In the genomic region with DNA sequence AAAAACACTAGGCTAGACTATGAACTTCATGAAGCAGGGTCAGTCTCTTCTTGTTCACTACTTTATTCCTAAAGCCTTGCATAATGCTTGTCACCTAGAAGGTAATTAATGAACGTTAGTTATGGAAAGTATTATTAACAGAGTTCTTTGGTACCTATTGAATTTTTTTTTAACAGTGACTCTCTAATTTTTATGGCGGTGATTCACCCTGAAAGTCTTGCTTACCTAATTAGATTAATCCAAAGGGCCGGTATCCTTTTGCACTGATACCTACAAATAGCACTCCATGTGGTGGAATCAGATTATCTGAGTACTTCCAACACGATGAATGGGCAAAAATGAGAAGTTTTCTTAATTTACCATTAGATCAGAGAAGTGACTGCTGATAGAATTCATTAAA, we compare ENCODE assay signal across 1 cellular context.
TF ChIP-seq lines count a peak whose summit lies in the region.

No MANE protein-coding gene starts in this region.

TF ChIP-seq in HEK293, 187 proteins besides CTCF, POLR2A, EP300 and RAD21 (continued from another document):
- TF ChIP-seq, protein P1, sequence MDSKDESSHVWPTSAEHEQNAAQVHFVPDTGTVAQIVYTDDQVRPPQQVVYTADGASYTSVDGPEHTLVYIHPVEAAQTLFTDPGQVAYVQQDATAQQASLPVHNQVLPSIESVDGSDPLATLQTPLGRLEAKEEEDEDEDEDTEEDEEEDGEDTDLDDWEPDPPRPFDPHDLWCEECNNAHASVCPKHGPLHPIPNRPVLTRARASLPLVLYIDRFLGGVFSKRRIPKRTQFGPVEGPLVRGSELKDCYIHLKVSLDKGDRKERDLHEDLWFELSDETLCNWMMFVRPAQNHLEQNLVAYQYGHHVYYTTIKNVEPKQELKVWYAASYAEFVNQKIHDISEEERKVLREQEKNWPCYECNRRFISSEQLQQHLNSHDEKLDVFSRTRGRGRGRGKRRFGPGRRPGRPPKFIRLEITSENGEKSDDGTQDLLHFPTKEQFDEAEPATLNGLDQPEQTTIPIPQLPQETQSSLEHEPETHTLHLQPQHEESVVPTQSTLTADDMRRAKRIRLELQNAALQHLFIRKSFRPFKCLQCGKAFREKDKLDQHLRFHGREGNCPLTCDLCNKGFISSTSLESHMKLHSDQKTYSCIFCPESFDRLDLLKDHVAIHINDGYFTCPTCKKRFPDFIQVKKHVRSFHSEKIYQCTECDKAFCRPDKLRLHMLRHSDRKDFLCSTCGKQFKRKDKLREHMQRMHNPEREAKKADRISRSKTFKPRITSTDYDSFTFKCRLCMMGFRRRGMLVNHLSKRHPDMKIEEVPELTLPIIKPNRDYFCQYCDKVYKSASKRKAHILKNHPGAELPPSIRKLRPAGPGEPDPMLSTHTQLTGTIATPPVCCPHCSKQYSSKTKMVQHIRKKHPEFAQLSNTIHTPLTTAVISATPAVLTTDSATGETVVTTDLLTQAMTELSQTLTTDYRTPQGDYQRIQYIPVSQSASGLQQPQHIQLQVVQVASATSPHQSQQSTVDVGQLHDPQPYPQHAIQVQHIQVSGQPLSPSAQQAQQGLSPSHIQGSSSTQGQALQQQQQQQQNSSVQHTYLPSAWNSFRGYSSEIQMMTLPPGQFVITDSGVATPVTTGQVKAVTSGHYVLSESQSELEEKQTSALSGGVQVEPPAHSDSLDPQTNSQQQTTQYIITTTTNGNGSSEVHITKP (tag by site-specific recombination; IDR thresholded peaks at IDR 0.05), result peak; percentile 53; the same call in 1 of the 2 replicates
- no peak for TF ChIP-seq ZFP3 (tag by site-specific recombination; IDR thresholded peaks at IDR 0.05; ENCODE audit: low read depth)
